1 cellular context compared by ENCODE assay signal in genomic region chr11:75098181-75098580, GRCh38.
TF ChIP-seq lines count a peak whose summit lies in the region.

No MANE protein-coding gene starts in this region.

TF ChIP-seq in K562, 482 proteins besides CTCF, POLR2A, EP300 and RAD21:
- TF ChIP-seq ZBTB33 (CRISPR knock-in tag; IDR thresholded peaks at IDR 0.05) = peak; percentile 71
